In the genomic region with DNA sequence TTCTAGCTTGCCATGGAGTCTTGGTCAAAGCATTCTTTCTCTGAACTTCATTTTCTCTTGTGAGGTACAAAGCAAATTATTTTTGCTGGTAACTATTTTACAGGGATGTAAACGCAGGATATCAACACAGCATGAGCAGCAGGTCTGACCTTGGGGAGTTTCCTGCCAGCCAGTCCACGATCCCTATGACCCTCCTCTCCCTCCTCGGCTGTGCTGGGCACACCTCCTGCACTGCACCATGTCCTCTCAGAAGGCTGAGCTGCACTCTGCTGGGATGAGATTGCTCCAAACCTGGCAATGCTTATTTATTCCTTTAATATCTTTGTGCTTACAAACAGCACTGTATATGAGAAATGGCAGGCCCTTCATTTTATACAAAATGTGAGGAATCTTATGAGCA, we compare ENCODE assay signal across 14 cellular contexts. TPM values are rescaled to one million over a fixed set of nuclear protein-coding genes. Genes with fewer than 3 reads are reported as not detected.
DNase-seq lines count a peak whose midpoint lies in the region; ATAC-seq and TF ChIP-seq lines count a peak whose summit lies in the region.
"Had no signal": no experiment of that assay in that cellular context is flagged by ENCODE, and none has a peak within 500 bp of the region (broad histone marks: within the 10 kb centered on the region; RNA-seq: fewer than 3 reads in every experiment).

No MANE protein-coding gene starts in this region.

- no peak for DNase-seq in Right ventricle myocardium superior
- no peak for DNase-seq in left ventricle myocardium inferior
- no peak for DNase-seq in adipocyte (ENCODE audit: low read depth)
- no peak for DNase-seq in G401 (ENCODE audit: low spot score)
- no peak for DNase-seq in colonic mucosa
- no peak for DNase-seq in LoVo (ENCODE audit: low spot score)
- DNase-seq: Caco-2; CD8-positive, alpha-beta memory T cell; DND-41; GF-D8 had no signal

- intact Hi-C loops in Right ventricle myocardium superior (cut with DNase I) (no loop called here), left ventricle myocardium inferior (cut with micrococcal nuclease) (no loop called here), colonic mucosa (cut with DNase I) (no loop called here)

- H3K36me3 ChIP-seq in left ventricle myocardium inferior (no peaks in the 10 kb centered on the region), adipocyte (ENCODE audit: control insufficient read depth, insufficient read depth, low read length, severe bottlenecking) (no peaks in the 10 kb centered on the region), colonic mucosa (no peaks in the 10 kb centered on the region)
- H3K36me3 ChIP-seq: HAP-1 had no signal

- in situ Hi-C loops in G401 (cut with HindIII; ENCODE audit: low sequenced_read_pairs) = no loop called here

- H3K4me3 ChIP-seq in left ventricle myocardium inferior (no peak overlapping the region), adipocyte (ENCODE audit: low read length) (peak overlapping the region; percentile 15), colonic mucosa (no peak overlapping the region)
- H3K4me3 ChIP-seq: HAP-1 had no signal

- peak overlapping the region; percentile 30 for H3K9ac ChIP-seq in adipocyte (ENCODE audit: low read length)
- H3K9ac ChIP-seq in colonic mucosa (ENCODE audit: low read depth in 2 of 2, low read length in 2 of 2) = no peak overlapping the region

- H3K4me1 ChIP-seq in left ventricle myocardium inferior (peaks cover 39% of the 10 kb centered on the region), adipocyte (ENCODE audit: control insufficient read depth, insufficient read depth, low read length) (peaks cover 46% of the 10 kb centered on the region), colonic mucosa (no peaks in the 10 kb centered on the region)
- H3K4me1 ChIP-seq: Caco-2, HAP-1 had no signal

- no peak overlapping the region for H3K27ac ChIP-seq in left ventricle myocardium inferior (replicated peaks)
- peak overlapping the region; percentile 10 for H3K27ac ChIP-seq in layer of hippocampus (ENCODE audit: low read depth, low read length)
- H3K27ac ChIP-seq in colonic mucosa = no peak overlapping the region
- H3K27ac ChIP-seq: 22Rv1 had no signal

- no peaks in the 10 kb centered on the region for H3K27me3 ChIP-seq in left ventricle myocardium inferior (ENCODE audit: low read depth)
- no peaks in the 10 kb centered on the region for H3K27me3 ChIP-seq in adipocyte (replicated peaks; ENCODE audit: control insufficient read depth, insufficient read depth, low read length)
- no peaks in the 10 kb centered on the region for H3K27me3 ChIP-seq in layer of hippocampus (ENCODE audit: control insufficient read depth, insufficient read depth, low read length)
- H3K27me3 ChIP-seq in colonic mucosa = no peaks in the 10 kb centered on the region

- peak; percentile 52 for ATAC-seq in Right ventricle myocardium superior (ENCODE audit: poor library complexity)
- ATAC-seq: HepG2 had no signal

- no peaks in the 10 kb centered on the region for H3K9me3 ChIP-seq in left ventricle myocardium inferior (replicated peaks)
- H3K9me3 ChIP-seq in adipocyte (ENCODE audit: control insufficient read depth, low read length) = no peaks in the 10 kb centered on the region
- no peaks in the 10 kb centered on the region for H3K9me3 ChIP-seq in colonic mucosa
- H3K9me3 ChIP-seq: Caco-2, HAP-1 had no signal

- TF ChIP-seq CTCF in left ventricle myocardium inferior (IDR thresholded peaks at IDR 0.05; ENCODE audit: borderline replicate concordance) = no peak
- TF ChIP-seq CTCF in colonic mucosa (IDR thresholded peaks at IDR 0.05) = no peak

RNA-seq across cellular contexts. Expression of a gene that starts 41.4 kb away (rescaled TPM):
- total RNA-seq in Right ventricle myocardium superior (48.5 TPM), left ventricle myocardium inferior (59.1 TPM), colonic mucosa (1 to 10 TPM; 2.6 to 5.6 TPM)
- total RNA-seq in G401 (2014; rRNA removed; shearing (Covaris generic)) = 2.5 and 4.3 TPM in 2 replicates
- total RNA-seq: HepG2 had no signal

RNA-seq across cellular contexts. Expression of a gene that starts 48.6 kb away (rescaled TPM):
- total RNA-seq in Right ventricle myocardium superior (26.4 TPM), left ventricle myocardium inferior (26.0 TPM), colonic mucosa (10 to 100 TPM; 38.0 to 86.1 TPM)
- 68.1 and 75.9 TPM in 2 replicates for total RNA-seq in G401 (2014; rRNA removed; shearing (Covaris generic))
